8 cellular contexts compared by ENCODE assay signal in the genomic region with DNA sequence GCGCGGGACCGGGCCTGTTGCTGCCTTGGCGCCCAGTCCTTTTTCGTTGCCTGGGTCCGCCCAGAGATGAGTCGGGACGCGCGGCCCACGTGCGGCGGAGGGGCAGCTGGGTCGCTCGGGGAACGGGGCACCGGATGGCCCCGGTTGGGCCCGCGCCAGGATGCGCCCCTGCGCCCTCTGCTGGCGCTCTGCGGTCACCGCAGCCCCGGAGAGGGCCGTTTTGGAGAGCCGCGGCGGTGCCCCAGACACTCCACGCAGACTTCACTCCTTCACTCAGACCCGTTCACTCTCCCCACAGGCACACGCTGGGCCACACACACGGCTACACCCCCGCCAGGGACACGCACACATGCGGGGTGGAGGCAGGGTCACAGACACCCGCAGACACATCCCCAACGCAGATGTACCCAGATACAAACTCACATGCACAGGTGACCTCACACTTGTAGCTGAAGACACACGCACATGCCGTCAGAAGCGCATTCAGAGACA. TPM values are rescaled to one million over a fixed set of nuclear protein-coding genes. Genes with fewer than 3 reads are reported as not detected.
DNase-seq lines count a peak whose midpoint lies in the region; ATAC-seq and TF ChIP-seq lines count a peak whose summit lies in the region.

No MANE protein-coding gene starts in this region.

- peaks cover 22% of the 10 kb centered on the region for H3K36me3 Mint-ChIP-seq in endothelial cell (ENCODE audit: low read depth, unreplicated experiment)

- peaks cover 5% of the 10 kb centered on the region for H3K4me1 Mint-ChIP-seq in endothelial cell (ENCODE audit: unreplicated experiment)

- H3K27me3 ChIP-seq in muscle layer of colon (ENCODE audit: control insufficient read depth in 1 of 2, insufficient read depth in 2 of 2, low read length in 2 of 2): no peaks in the 10 kb centered on the region

- no peaks in the 10 kb centered on the region for H3K4me1 ChIP-seq in muscle layer of colon (ENCODE audit: insufficient read depth, low read length)

- H3K36me3 ChIP-seq in muscle layer of colon (ENCODE audit: insufficient read depth, low read length): peaks cover 38% of the 10 kb centered on the region

- peak; percentile 97 for TF ChIP-seq CTCF in GM20000 (IDR thresholded peaks at IDR 0.05; ENCODE audit: extremely low read depth, missing control alignments)
- TF ChIP-seq CTCF in endothelial cell (IDR thresholded peaks at IDR 0.05; ENCODE audit: unreplicated experiment): peak; percentile 89

- no peaks in the 10 kb centered on the region for H3K9me3 Mint-ChIP-seq in endothelial cell (ENCODE audit: unreplicated experiment)

- H3K9me3 ChIP-seq in muscle layer of colon (ENCODE audit: low read length): no peaks in the 10 kb centered on the region

- H3K27me3 Mint-ChIP-seq in endothelial cell (ENCODE audit: unreplicated experiment): peaks cover 20% of the 10 kb centered on the region

- no peak for ATAC-seq in HG03457 (IDR thresholded peaks at IDR 0.05; ENCODE audit: unreplicated experiment)

- H3K9ac ChIP-seq in muscle layer of colon (ENCODE audit: low read length): no peak overlapping the region

- peak overlapping the region; percentile 63 for H3K27ac Mint-ChIP-seq in endothelial cell (ENCODE audit: unreplicated experiment)

- DNase-seq in AG20443 (ENCODE audit: low spot score): peak; percentile 91
- peak; percentile 92 for DNase-seq in GM20000 (ENCODE audit: low spot score)
- peak; percentile 73 for DNase-seq in NCI-H2171 (lab: John Stamatoyannopoulos, UW)
- peak; percentile 33 to 71 for DNase-seq in activated CD8-positive, alpha-beta memory T cell treated with anti-CD3 and anti-CD28 coated beads for 1 hour (ENCODE audit: extremely low read depth in 1 of 2, low read depth in 1 of 2)
- DNase-seq in endothelial cell (ENCODE audit: low spot score): peak; percentile 84
- peak; percentile 41 to 69 for DNase-seq in stimulated activated CD8-positive, alpha-beta memory T cell treated with anti-CD3 and anti-CD28 coated beads, Interleukin-7, amount 100 ng/mL, for 4 hours (ENCODE audit: low read depth in 2 of 2)

- H3K4me3 ChIP-seq in muscle layer of colon (ENCODE audit: low read depth in 1 of 2, low read length in 2 of 2): peak overlapping the region; percentile 4 to 57

- peak overlapping the region; percentile 44 for H3K27ac ChIP-seq in muscle layer of colon (ENCODE audit: low read depth, low read length)

- H3K4me3 Mint-ChIP-seq in endothelial cell (ENCODE audit: unreplicated experiment): peak overlapping the region; percentile 34

RNA-seq across cellular contexts. Expression of a gene that starts 38.8 kb away (rescaled TPM):
- 60.8 TPM for total RNA-seq in endothelial cell (ENCODE audit: unreplicated experiment)
